ENCODE assay signal across 1 cellular context in genomic region chr7:28455486-28455885, GRCh38.
TF ChIP-seq lines count a peak whose summit lies in the region.

No MANE protein-coding gene starts in this region.

TF ChIP-seq in IMR-90, 13 proteins besides CTCF, POLR2A, EP300 and RAD21:
- TF ChIP-seq RCOR1 (IDR thresholded peaks at IDR 0.05; ENCODE audit: insufficient replicate concordance, low read length), result no peak
- TF ChIP-seq ELK1 (IDR thresholded peaks at IDR 0.05; ENCODE audit: borderline replicate concordance, low read depth, low read length), result no peak
- no peak for TF ChIP-seq SMC3 (IDR thresholded peaks at IDR 0.05; ENCODE audit: low read depth, low read length)
- TF ChIP-seq MAZ (IDR thresholded peaks at IDR 0.05; ENCODE audit: borderline replicate concordance, low read depth, low read length), result no peak
- no peak for TF ChIP-seq CHD1 (IDR thresholded peaks at IDR 0.05; ENCODE audit: low read depth, low read length)
- TF ChIP-seq USF2 (IDR thresholded peaks at IDR 0.05; ENCODE audit: low read depth, low read length), result no peak
- no peak for TF ChIP-seq FOS (IDR thresholded peaks at IDR 0.05; ENCODE audit: low read depth, low read length)
- TF ChIP-seq MXI1 (IDR thresholded peaks at IDR 0.05; ENCODE audit: borderline replicate concordance, low read depth, low read length), result no peak
- TF ChIP-seq MAFK (IDR thresholded peaks at IDR 0.05; ENCODE audit: low read depth, low read length), result no peak
- TF ChIP-seq CEBPB (IDR thresholded peaks at IDR 0.05; ENCODE audit: low read depth, low read length), result no peak
- TF ChIP-seq RFX5 (IDR thresholded peaks at IDR 0.05; ENCODE audit: low read depth, low read length), result no peak
- TF ChIP-seq BHLHE40 (IDR thresholded peaks at IDR 0.05; ENCODE audit: low read depth, low read length), result no peak
- no peak for TF ChIP-seq NFE2L2 (IDR thresholded peaks at IDR 0.05; ENCODE audit: low read depth, low read length)
TF ChIP-seq in IMR-90: peak in this region for 0.
